Comparison of ENCODE assay signal across 8 cellular contexts in genomic region chr6:108562503-108562993, GRCh38. TPM values are rescaled to one million over a fixed set of nuclear protein-coding genes. Genes with fewer than 3 reads are reported as not detected.
DNase-seq lines count a peak whose midpoint lies in the region; ATAC-seq and TF ChIP-seq lines count a peak whose summit lies in the region.

No MANE protein-coding gene starts in this region.

- ATAC-seq in activated B cell treated with CpG ODN at 0.5 μM for 24 hours (ENCODE audit: low read depth) (no peak), foreskin keratinocyte (peak; percentile 42), HG03025 (IDR thresholded peaks at IDR 0.05; ENCODE audit: low FRiP score, unreplicated experiment) (no peak), GM18502 (IDR thresholded peaks at IDR 0.05; ENCODE audit: poor library complexity, unreplicated experiment) (no peak)
- ATAC-seq in naive thymus-derived CD8-positive, alpha-beta T cell: no peak

- H3K27me3 ChIP-seq in foreskin keratinocyte: no peaks in the 10 kb centered on the region

- no peaks in the 10 kb centered on the region for H3K9me3 Mint-ChIP-seq in activated B cell treated with CpG ODN at 0.5 μM for 24 hours
- no peaks in the 10 kb centered on the region for H3K9me3 Mint-ChIP-seq in naive thymus-derived CD8-positive, alpha-beta T cell

- CTCF ChIA-PET in activated B cell treated with CpG ODN at 0.5 μM for 24 hours (lab: Charles Lee): interaction anchor here (1.8 kb wide), 1 partner anchor 511 kb away, joined by 6 read pairs; no protein-coding TSS in a partner anchor

- peak overlapping the region; percentile 60 for H3K27ac ChIP-seq in foreskin keratinocyte

- peak overlapping the region; percentile 7 for H3K27ac Mint-ChIP-seq in activated B cell treated with CpG ODN at 0.5 μM for 24 hours
- H3K27ac Mint-ChIP-seq in naive thymus-derived CD8-positive, alpha-beta T cell: peak overlapping the region; percentile 11 to 83 (median 66)

- no peak for TF ChIP-seq CTCF in activated B cell treated with CpG ODN at 0.5 μM for 24 hours (IDR thresholded peaks at IDR 0.05)
- TF ChIP-seq CTCF in foreskin keratinocyte (conservative IDR thresholded peaks at IDR 0.05): peak; percentile 14

- intact Hi-C loops in activated B cell treated with CpG ODN at 0.5 μM for 24 hours (cut with micrococcal nuclease): no loop called here

- peaks cover 56% of the 10 kb centered on the region for H3K4me1 Mint-ChIP-seq in activated B cell treated with CpG ODN at 0.5 μM for 24 hours
- H3K4me1 Mint-ChIP-seq in naive thymus-derived CD8-positive, alpha-beta T cell: peaks cover 25 to 58% (median 52%) of the 10 kb centered on the region in 4 donors

- POLR2A ChIA-PET in activated B cell treated with CpG ODN at 0.5 μM for 24 hours (lab: Charles Lee): interaction anchor here (0.5 to 1.1 kb wide), 3 partner anchors 14 to 532 kb away, joined by 3 to 5 read pairs (median 3); partner anchors contain the start of gene SESN1
- POLR2A ChIA-PET in naive thymus-derived CD8-positive, alpha-beta T cell (lab: Charles Lee): no interaction called here

- peak overlapping the region; percentile 74 for H3K4me3 Mint-ChIP-seq in activated B cell treated with CpG ODN at 0.5 μM for 24 hours
- H3K4me3 Mint-ChIP-seq in naive thymus-derived CD8-positive, alpha-beta T cell: peak overlapping the region; percentile 65 to 89 (median 79)

- peaks cover 5% of the 10 kb centered on the region for H3K36me3 Mint-ChIP-seq in activated B cell treated with CpG ODN at 0.5 μM for 24 hours (ENCODE audit: low read depth)
- peaks cover 0 to 10% (median 0%) of the 10 kb centered on the region in 3 donors for H3K36me3 Mint-ChIP-seq in naive thymus-derived CD8-positive, alpha-beta T cell

- H3K4me1 ChIP-seq in foreskin keratinocyte: peaks cover 35% of the 10 kb centered on the region

- no peaks in the 10 kb centered on the region for H3K27me3 Mint-ChIP-seq in activated B cell treated with CpG ODN at 0.5 μM for 24 hours
- no peaks in the 10 kb centered on the region for H3K27me3 Mint-ChIP-seq in naive thymus-derived CD8-positive, alpha-beta T cell

- DNase-seq in ELR (ENCODE audit: low read depth) (peak; percentile 92), NCI-H1417 (lab: John Stamatoyannopoulos, UW) (peak in 2 of 3 experiments; percentile 70 to 84), activated B cell treated with CpG ODN at 0.5 μM for 24 hours (no peak), foreskin keratinocyte (peak; percentile 79 to 90)
- DNase-seq in naive thymus-derived CD8-positive, alpha-beta T cell: no peak
- no peak for DNase-seq in activated CD4-positive, alpha-beta T cell treated with anti-CD3 and anti-CD28 coated beads for 1 hour

RNA-seq across cellular contexts. Expression of gene FOXO3, which starts 1.8 kb away (rescaled TPM):
- 8.9 and 9.4 TPM in 2 replicates for total RNA-seq in activated B cell treated with CpG ODN at 0.5 μM for 24 hours
- 23.3 and 24.0 TPM in 2 replicates for total RNA-seq in foreskin keratinocyte
- 4.2 and 5.4 TPM in 2 replicates for polyA plus RNA-seq in foreskin keratinocyte
- total RNA-seq in naive thymus-derived CD8-positive, alpha-beta T cell: 10 to 100 TPM; 23.2 to 24.4 TPM
- polyA plus RNA-seq in naive thymus-derived CD8-positive, alpha-beta T cell: 10 to 100 TPM; 14.5 to 18.6 (median 14.7) TPM

Comparison
In these comparisons a context has a peak if more than half of its experiments do, and no peak if none do; other contexts are left out.
1. DNase-seq: peak in ELR (single experiment), NCI-H1417 (2 of 3) and foreskin keratinocyte (2 of 2); none in activated B cell treated with CpG ODN at 0.5 μM for 24 hours (single experiment), naive thymus-derived CD8-positive, alpha-beta T cell (0 of 10) and activated CD4-positive, alpha-beta T cell treated with anti-CD3 and anti-CD28 coated beads for 1 hour (single experiment).